Comparison of ENCODE assay signal across 9 cellular contexts in genomic region chr2:74552914-74553811, GRCh38. TPM values are rescaled to one million over a fixed set of nuclear protein-coding genes. Genes with fewer than 3 reads are reported as not detected.
DNase-seq lines count a peak whose midpoint lies in the region; ATAC-seq, FAIRE-seq and TF ChIP-seq lines count a peak whose summit lies in the region.
"Had no signal": no experiment of that assay in that cellular context is flagged by ENCODE, and none has a peak within 500 bp of the region (broad histone marks: within the 10 kb centered on the region; RNA-seq: fewer than 3 reads in every experiment).

No MANE protein-coding gene starts in this region.

- no peak overlapping the region for H4K91ac ChIP-seq in H1 (replicated peaks; ENCODE audit: insufficient read length, low read length)

- no peak for TF ChIP-seq CTCF in H1 (IDR thresholded peaks at IDR 0.05; ENCODE audit: control extremely low read depth in 1 of 3, insufficient read depth in 1 of 3, low read depth in 1 of 3, low read length in 3 of 3)

- CTCF ChIA-PET in H1 (lab: Charles Lee; ENCODE audit: partially characterized antibody): interaction anchor here (1.1 kb wide), 1 partner anchor 47 kb away, joined by 3 read pairs; no protein-coding TSS in a partner anchor

- H3K27me3 ChIP-seq in H1 (replicated peaks in 1 of 4; ENCODE audit: control insufficient read depth in 3 of 4, extremely low read depth in 1 of 4, insufficient read depth in 3 of 4, low read length in 3 of 4) (peaks cover 4 to 61% (median 39%) of the 10 kb centered on the region in 4 experiments), neuron (ENCODE audit: insufficient read depth, low read length) (no peaks in the 10 kb centered on the region)

- no peak overlapping the region for H3K27ac ChIP-seq in H1 (ENCODE audit: low read depth, low read length)
- H3K27ac ChIP-seq: C4-2B had no signal

- H3K9me3 ChIP-seq in H1 (ENCODE audit: insufficient read depth in 2 of 2, low read depth in 1 of 2, low read length in 1 of 2) (no peaks in the 10 kb centered on the region), neuron (ENCODE audit: low read length) (peaks cover 3% of the 10 kb centered on the region)

- peak overlapping the region; percentile 9; the same call in 1 of the 2 replicates for H2BK20ac ChIP-seq in H1 (ENCODE audit: low read length)

- no peak overlapping the region for H2BK120ac ChIP-seq in H1 (replicated peaks; ENCODE audit: low read depth, low read length)

- TF ChIP-seq EP300 in H1 (IDR thresholded peaks at IDR 0.05; ENCODE audit: borderline replicate concordance in 1 of 2, low read depth in 2 of 2, low read length in 2 of 2): no peak

- H2BK5ac ChIP-seq in H1 (ENCODE audit: low read depth, low read length): peak overlapping the region; percentile 79; the same call in 1 of the 2 replicates

- peak overlapping the region; percentile 84 for H2AFZ ChIP-seq in H1 (ENCODE audit: low read length)
- peak overlapping the region; percentile 94 for H2AFZ ChIP-seq in neuron (ENCODE audit: low read depth, low read length)

- peak overlapping the region; percentile 70 for H4K5ac ChIP-seq in H1 (ENCODE audit: insufficient read length, low read depth, low read length)

- peak overlapping the region; percentile 53; the same call in 1 of the 2 replicates for H2BK15ac ChIP-seq in H1 (ENCODE audit: low read length)

- H3K4me1 ChIP-seq in H1 (replicated peaks in 1 of 4; ENCODE audit: control insufficient read depth in 3 of 4, insufficient read depth in 4 of 4, low read length in 3 of 4): peaks cover 5 to 15% (median 10%) of the 10 kb centered on the region in 4 experiments
- H3K4me1 ChIP-seq in neuron (ENCODE audit: insufficient read depth, low read length): peaks cover 13% of the 10 kb centered on the region

- H3K56ac ChIP-seq in H1 (replicated peaks; ENCODE audit: insufficient read length, low read depth, low read length): no peak overlapping the region

- TF ChIP-seq POLR2A in H1 (IDR thresholded peaks at IDR 0.05; ENCODE audit: control extremely low read depth in 1 of 2, low read depth in 2 of 2, low read length in 2 of 2): no peak

- peak overlapping the region; percentile 62 for H2BK12ac ChIP-seq in H1 (ENCODE audit: low read depth, low read length)

- H3K14ac ChIP-seq in H1 (ENCODE audit: insufficient read length): no peak overlapping the region

- FAIRE-seq in H1 (lab: Jason Lieb, UNC): no peak

- H3K4ac ChIP-seq in H1 (replicated peaks; ENCODE audit: insufficient read length, low read depth, low read length): no peak overlapping the region

- H3K23me2 ChIP-seq in H1 (ENCODE audit: low read depth, low read length): peaks cover 27% of the 10 kb centered on the region

- peak; percentile 52 for DNase-seq in NCI-H146 (lab: John Stamatoyannopoulos, UW)
- DNase-seq in NCI-H146 treated with DMSO at 0.1 percent for 48 hours (lab: John Stamatoyannopoulos, UW; ENCODE audit: unreplicated experiment): no peak
- DNase-seq in NCI-H510A treated with DMSO at 0.1 percent for 48 hours (lab: John Stamatoyannopoulos, UW): peak; percentile 53
- DNase-seq in H1 (ENCODE audit: low read depth in 1 of 2, low spot score in 2 of 2): peak in 1 of 2 experiments; percentile 78
- DNase-seq in MV-4-11 (lab: John Stamatoyannopoulos, UW): no peak
- no peak for DNase-seq in activated CD4-positive, alpha-beta T cell treated with anti-CD3 and anti-CD28 coated beads for 1 hour

- no peak for ATAC-seq in activated CD4-positive, CD25-positive, alpha-beta regulatory T cell treated with anti-CD3 and anti-CD28 coated beads, Interleukin-2, amount 50 U/mL, for 24 hours

- no peaks in the 10 kb centered on the region; the same call in 1 of the 2 replicates for H3K79me1 ChIP-seq in H1 (ENCODE audit: low read depth, low read length)

- peak overlapping the region; percentile 53; the same call in 1 of the 2 replicates for H4K8ac ChIP-seq in H1 (ENCODE audit: extremely low read depth, insufficient read depth, low read length)

- no peak overlapping the region for H3K23ac ChIP-seq in H1 (ENCODE audit: insufficient read length)

- no peak overlapping the region; the same call in 1 of the 2 replicates for H2AK5ac ChIP-seq in H1 (ENCODE audit: low read depth, low read length)

- H3K4me3 ChIP-seq in H1 (ENCODE audit: extremely low read depth in 1 of 4, insufficient read depth in 2 of 4, low read depth in 3 of 4, low read length in 4 of 4) (peak overlapping the region; percentile 83 to 94 (median 90)), neuron (ENCODE audit: low read length) (peak overlapping the region; percentile 63)

- 17% methylated on average over 27 of the region's 27 CpGs; no CpG with 5 or more reads in 1 of the 2 experiments for WGBS in H1 (ENCODE audit: extremely low coverage in 1 of 2, insufficient coverage in 1 of 2, insufficient read length in 1 of 2, insufficient replicate concordance in 2 of 2, low coverage in 1 of 2, low lambda C conversion rate in 2 of 2, missing lambda C conversion rate in 1 of 2), 2 experiments

- no peaks in the 10 kb centered on the region for H3K79me2 ChIP-seq in H1 (ENCODE audit: control insufficient read depth in 1 of 2, insufficient read depth in 2 of 2, low read length in 2 of 2)

- peak overlapping the region; percentile 93 to 94 for H3K4me2 ChIP-seq in H1 (ENCODE audit: insufficient read depth in 1 of 2, low read depth in 2 of 2, low read length in 2 of 2)

- peak overlapping the region; percentile 14 to 77 (median 24); a peak in 6 of 7 replicates for H3K9ac ChIP-seq in H1 (replicated peaks in 1 of 4; ENCODE audit: extremely low read depth in 1 of 4, low read depth in 3 of 4, low read length in 3 of 4)

- H3K18ac ChIP-seq in H1 (ENCODE audit: extremely low read depth, low read length): peak overlapping the region; percentile 81

- no peak for TF ChIP-seq RAD21 in H1 (IDR thresholded peaks at IDR 0.05 in 1 of 2, conservative IDR thresholded peaks at IDR 0.05 in 1 of 2; ENCODE audit: low read depth in 2 of 2, low read length in 2 of 2)

- H3K36me3 ChIP-seq in H1 (ENCODE audit: control insufficient read depth in 2 of 4, insufficient read depth in 4 of 4, low read length in 3 of 4) (peaks cover 0 to 3% (median 0%) of the 10 kb centered on the region in 4 experiments; a peak in 1 of 8 replicates), neuron (ENCODE audit: insufficient read depth, low read length) (peaks cover 28% of the 10 kb centered on the region)

- H4K20me1 ChIP-seq in H1 (replicated peaks in 1 of 2; ENCODE audit: control insufficient read depth in 1 of 2, insufficient read depth in 2 of 2, low read length in 2 of 2): peaks cover 2 to 4% of the 10 kb centered on the region in 2 experiments

- POLR2A ChIA-PET in H1 (lab: Charles Lee; ENCODE audit: partially characterized antibody): interaction anchor here (0.7 to 1.6 kb wide), 10 partner anchors 14 to 282 kb away, joined by 3 to 9 read pairs (median 4); partner anchors contain the start of genes AUP1, CCDC142, HTRA2 and TTC31

RNA-seq across cellular contexts. Expression of gene LOXL3, which starts 0.6 kb away (rescaled TPM):
- total RNA-seq in H1 (2021; fragmentation: NEBNext Ultra II Directional; extraction: Animal tissue kit (Norgen Biotek cat#: 25700)): 19.5 and 22.4 TPM in 2 replicates
- polyA plus RNA-seq in H1 (2011; rRNA removed): 22.1 and 27.2 TPM in 2 replicates
- 26.3 TPM for polyA plus RNA-seq in H1 (2011; cell fraction: cytosol; rRNA removed)
- 31.9 TPM for polyA plus RNA-seq in H1 (2011; cell fraction: nucleus; rRNA removed)
- polyA plus RNA-seq in H1 (2012, experiment 1 of 2): 21.1 to 25.5 TPM (median 22.6 TPM) in 4 replicates
- polyA plus RNA-seq in H1 (2012, experiment 2 of 2): 17.5 TPM
- polyA plus RNA-seq in H1 (2013, experiment 1 of 2): 11.8 TPM
- 10.9 TPM for polyA plus RNA-seq in H1 (2013, experiment 2 of 2)
- polyA minus RNA-seq in H1 (2011; rRNA and poly(A)+ RNA removed): 22.5 and 34.1 TPM in 2 replicates
- 16.7 TPM for polyA minus RNA-seq in H1 (2011; cell fraction: cytosol; rRNA and poly(A)+ RNA removed)
- polyA minus RNA-seq in H1 (2011; cell fraction: nucleus; rRNA and poly(A)+ RNA removed): 15.3 TPM

RNA-seq across cellular contexts. Expression of gene DOK1, which starts 1.4 kb away (rescaled TPM):
- 11.4 and 14.3 TPM in 2 replicates for total RNA-seq in H1 (2021; fragmentation: NEBNext Ultra II Directional; extraction: Animal tissue kit (Norgen Biotek cat#: 25700))
- 11.0 and 16.5 TPM in 2 replicates for polyA plus RNA-seq in H1 (2011; rRNA removed)
- polyA plus RNA-seq in H1 (2011; cell fraction: cytosol; rRNA removed): 14.1 TPM
- 19.2 TPM for polyA plus RNA-seq in H1 (2011; cell fraction: nucleus; rRNA removed)
- polyA plus RNA-seq in H1 (2012, experiment 1 of 2): 10.6 to 14.7 TPM (median 13.9 TPM) in 4 replicates
- polyA plus RNA-seq in H1 (2012, experiment 2 of 2): 13.5 TPM
- polyA plus RNA-seq in H1 (2013, experiment 1 of 2): 8.1 TPM
- 7.9 TPM for polyA plus RNA-seq in H1 (2013, experiment 2 of 2)
- polyA minus RNA-seq in H1 (2011; rRNA and poly(A)+ RNA removed): 7.5 and 9.6 TPM in 2 replicates
- 5.7 TPM for polyA minus RNA-seq in H1 (2011; cell fraction: cytosol; rRNA and poly(A)+ RNA removed)
- 11.0 TPM for polyA minus RNA-seq in H1 (2011; cell fraction: nucleus; rRNA and poly(A)+ RNA removed)

RNA-seq across cellular contexts. Expression of gene HTRA2, which starts 23.4 kb away (rescaled TPM):
- 21.6 and 24.6 TPM in 2 replicates for total RNA-seq in H1 (2021; fragmentation: NEBNext Ultra II Directional; extraction: Animal tissue kit (Norgen Biotek cat#: 25700))
- 37.6 TPM in 2 replicates for polyA plus RNA-seq in H1 (2011; rRNA removed)
- 33.9 TPM for polyA plus RNA-seq in H1 (2011; cell fraction: cytosol; rRNA removed)
- 41.8 TPM for polyA plus RNA-seq in H1 (2011; cell fraction: nucleus; rRNA removed)
- polyA plus RNA-seq in H1 (2012, experiment 1 of 2): 22.7 to 30.7 TPM (median 27.3 TPM) in 4 replicates
- polyA plus RNA-seq in H1 (2012, experiment 2 of 2): 36.9 TPM
- polyA plus RNA-seq in H1 (2013, experiment 1 of 2): 19.1 TPM
- 18.5 TPM for polyA plus RNA-seq in H1 (2013, experiment 2 of 2)
- 27.1 and 32.7 TPM in 2 replicates for polyA minus RNA-seq in H1 (2011; rRNA and poly(A)+ RNA removed)
- 15.4 TPM for polyA minus RNA-seq in H1 (2011; cell fraction: cytosol; rRNA and poly(A)+ RNA removed)
- 27.5 TPM for polyA minus RNA-seq in H1 (2011; cell fraction: nucleus; rRNA and poly(A)+ RNA removed)

RNA-seq across cellular contexts. Expression of gene AUP1, which starts 23.7 kb away (rescaled TPM):
- total RNA-seq in H1 (2021; fragmentation: NEBNext Ultra II Directional; extraction: Animal tissue kit (Norgen Biotek cat#: 25700)): 82.7 and 83.4 TPM in 2 replicates
- 121 and 162 TPM in 2 replicates for polyA plus RNA-seq in H1 (2011; rRNA removed)
- polyA plus RNA-seq in H1 (2011; cell fraction: cytosol; rRNA removed): 134 TPM
- polyA plus RNA-seq in H1 (2011; cell fraction: nucleus; rRNA removed): 469 TPM
- polyA plus RNA-seq in H1 (2012, experiment 1 of 2): 82.2 to 98.1 TPM (median 92.2 TPM) in 4 replicates
- 103 TPM for polyA plus RNA-seq in H1 (2012, experiment 2 of 2)
- polyA plus RNA-seq in H1 (2013, experiment 1 of 2): 124 TPM
- polyA plus RNA-seq in H1 (2013, experiment 2 of 2): 130 TPM
- 63.7 and 83.7 TPM in 2 replicates for polyA minus RNA-seq in H1 (2011; rRNA and poly(A)+ RNA removed)
- polyA minus RNA-seq in H1 (2011; cell fraction: cytosol; rRNA and poly(A)+ RNA removed): 54.0 TPM
- polyA minus RNA-seq in H1 (2011; cell fraction: nucleus; rRNA and poly(A)+ RNA removed): 85.4 TPM

RNA-seq across cellular contexts. Expression of gene DQX1, which starts 27.1 kb away (rescaled TPM):
- 0.57 and 0.76 TPM in 2 replicates for total RNA-seq in H1 (2021; fragmentation: NEBNext Ultra II Directional; extraction: Animal tissue kit (Norgen Biotek cat#: 25700))
- polyA plus RNA-seq in H1 (2011; rRNA removed): 1.1 TPM in 2 replicates
- 1.4 TPM for polyA plus RNA-seq in H1 (2011; cell fraction: cytosol; rRNA removed)
- polyA plus RNA-seq in H1 (2011; cell fraction: nucleus; rRNA removed): 9.0 TPM
- 0.51 to 1.4 TPM (median 0.73 TPM) in 4 replicates for polyA plus RNA-seq in H1 (2012, experiment 1 of 2)
- polyA plus RNA-seq in H1 (2012, experiment 2 of 2): 0.47 TPM
- polyA plus RNA-seq in H1 (2013, experiment 1 of 2): 0.85 TPM
- 0.35 TPM for polyA plus RNA-seq in H1 (2013, experiment 2 of 2)
- 0.44 and 1.1 TPM in 2 replicates for polyA minus RNA-seq in H1 (2011; rRNA and poly(A)+ RNA removed)
- not detected for polyA minus RNA-seq in H1 (2011; cell fraction: cytosol; rRNA and poly(A)+ RNA removed)
- 2.1 TPM for polyA minus RNA-seq in H1 (2011; cell fraction: nucleus; rRNA and poly(A)+ RNA removed)

Comparison
In these comparisons a context has a peak if more than half of its experiments do, and no peak if none do; other contexts are left out.
1. DNase-seq: peak in NCI-H146 (single experiment) and NCI-H510A treated with DMSO at 0.1 percent for 48 hours (single experiment); none in NCI-H146 treated with DMSO at 0.1 percent for 48 hours (single experiment), MV-4-11 (single experiment) and activated CD4-positive, alpha-beta T cell treated with anti-CD3 and anti-CD28 coated beads for 1 hour (single experiment).